ENCODE assay signal across 8 cellular contexts in the genomic region with DNA sequence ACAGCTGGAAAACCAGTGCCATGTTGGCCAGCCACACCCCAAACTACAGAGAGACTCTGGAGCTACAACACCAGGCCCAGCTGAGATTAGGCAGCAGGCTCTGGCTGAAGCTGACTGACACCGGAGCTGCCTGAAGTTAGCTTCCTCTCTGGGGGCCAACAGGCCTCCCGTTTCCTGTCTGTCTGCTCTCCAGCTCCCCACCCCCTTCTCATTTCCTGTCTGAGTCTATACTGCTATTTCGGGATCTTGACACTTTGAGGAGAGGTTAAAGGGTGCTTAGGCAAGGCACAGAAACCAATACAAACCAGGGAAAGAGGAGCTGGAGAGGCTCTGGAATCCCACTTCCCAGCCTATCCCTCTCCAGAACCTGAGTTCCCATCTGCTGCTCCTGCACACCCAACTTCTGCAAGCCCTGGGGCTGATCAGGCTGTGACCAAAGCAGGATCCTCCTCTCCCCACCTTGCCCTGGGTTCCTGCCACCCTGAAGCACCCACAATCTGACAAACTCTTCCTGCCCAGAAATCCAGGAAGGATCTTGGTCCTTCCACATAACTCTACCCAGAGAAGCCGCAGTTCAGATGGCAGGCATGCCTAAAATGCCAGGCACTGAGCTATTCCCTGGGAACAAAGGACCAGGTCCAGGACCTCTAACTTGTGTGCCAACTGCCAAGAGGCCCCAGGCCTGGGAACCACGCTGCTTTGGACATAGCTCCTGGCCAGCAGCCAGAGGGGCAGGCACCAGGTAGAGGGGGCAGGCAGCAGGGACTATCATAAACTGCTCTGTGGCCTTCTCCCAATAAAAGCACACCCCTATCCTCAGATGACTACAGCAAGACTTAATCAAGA. TPM values are rescaled to one million over a fixed set of nuclear protein-coding genes. Genes with fewer than 3 reads are reported as not detected.
A peak's percentile ranks its signal among the peaks of the same experiment; 100 is the strongest.
DNase-seq lines count a peak whose midpoint lies in the region; ATAC-seq, FAIRE-seq and TF ChIP-seq lines count a peak whose summit lies in the region.

No MANE protein-coding gene starts in this region.

- ATAC-seq in HG03159 (IDR thresholded peaks at IDR 0.05; ENCODE audit: unreplicated experiment): peak; percentile 69

- 36 to 52% (median 37%) methylated on average over 5 of the region's 5 CpGs for WGBS in small intestine, 3 donors

- no peak for FAIRE-seq in small intestine (lab: Jason Lieb, UNC)

- TF ChIP-seq CTCF in left ventricle myocardium inferior (IDR thresholded peaks at IDR 0.05; ENCODE audit: borderline replicate concordance): no peak

- peak; percentile 57 for DNase-seq in NK-92 treated with Interleukin-12 subunit alpha and Interleukin-12 subunit beta, amount 100 ng/mL, for 24 hours (lab: John Stamatoyannopoulos, UW)
- DNase-seq in NK-92 (lab: John Stamatoyannopoulos, UW; ENCODE audit: unreplicated experiment): no peak
- peak; percentile 90 to 92 for DNase-seq in SJCRH30
- DNase-seq in activated naive CD4-positive, alpha-beta T cell treated with anti-CD3 and anti-CD28 coated beads, Interleukin-2, amount 50 U/mL, for 16 hours: peak; percentile 58
- DNase-seq in left ventricle myocardium inferior: peak; percentile 80
- DNase-seq in small intestine: peak; percentile 62
- no peak for DNase-seq in NCI-H2171 treated with DMSO at 0.1 percent for 48 hours (lab: John Stamatoyannopoulos, UW)

- H3K4me3 ChIP-seq in SJCRH30: no peak overlapping the region
- H3K4me3 ChIP-seq in left ventricle myocardium inferior: peak overlapping the region; percentile 35
- no peak overlapping the region for H3K4me3 ChIP-seq in small intestine (ENCODE audit: low read depth in 1 of 2, low read length in 2 of 2)

- H3K9me3 ChIP-seq in SJCRH30 (replicated peaks) (no peaks in the 10 kb centered on the region), left ventricle myocardium inferior (replicated peaks) (no peaks in the 10 kb centered on the region), small intestine (ENCODE audit: control insufficient read depth, low read depth) (no peaks in the 10 kb centered on the region)

- H3K4me1 ChIP-seq in SJCRH30 (peaks cover 29% of the 10 kb centered on the region), left ventricle myocardium inferior (peaks cover 95% of the 10 kb centered on the region), small intestine (ENCODE audit: control insufficient read depth in 2 of 2, insufficient read depth in 1 of 2, low read depth in 1 of 2, low read length in 1 of 2) (peaks cover 0 to 3% of the 10 kb centered on the region in 2 donors)

- peak overlapping the region; percentile 77 for H3K27ac ChIP-seq in SJCRH30
- H3K27ac ChIP-seq in left ventricle myocardium inferior (replicated peaks): peak overlapping the region; percentile 93
- H3K27ac ChIP-seq in small intestine (ENCODE audit: low read depth in 1 of 2, low read length in 1 of 2): peak overlapping the region; percentile 79 to 91

- H3K27me3 ChIP-seq in SJCRH30: no peaks in the 10 kb centered on the region
- H3K27me3 ChIP-seq in left ventricle myocardium inferior (ENCODE audit: low read depth): no peaks in the 10 kb centered on the region
- no peaks in the 10 kb centered on the region for H3K27me3 ChIP-seq in small intestine (ENCODE audit: control insufficient read depth in 2 of 2, insufficient read depth in 2 of 2, low read length in 2 of 2)

- intact Hi-C loops in left ventricle myocardium inferior (cut with micrococcal nuclease): no loop called here

- H3K36me3 ChIP-seq in SJCRH30 (peaks cover 17% of the 10 kb centered on the region), left ventricle myocardium inferior (peaks cover 17% of the 10 kb centered on the region), small intestine (ENCODE audit: control insufficient read depth in 2 of 2, insufficient read depth in 2 of 2, low read length in 2 of 2) (no peaks in the 10 kb centered on the region)

RNA-seq across cellular contexts. Expression of gene PRPF40B, which starts 39.9 kb away (rescaled TPM):
- 4.4 and 4.9 TPM in 2 replicates for total RNA-seq in SJCRH30 (2014; rRNA removed; shearing (Covaris generic))
- total RNA-seq in left ventricle myocardium inferior: 22.0 TPM
- 1 to 10 TPM; 2.5 to 9.7 (median 3.2) TPM for polyA plus RNA-seq in small intestine

RNA-seq across cellular contexts. Expression of gene FMNL3, which starts 44.0 kb away (rescaled TPM):
- 33.0 and 39.2 TPM in 2 replicates for total RNA-seq in SJCRH30 (2014; rRNA removed; shearing (Covaris generic))
- 10.4 TPM for total RNA-seq in left ventricle myocardium inferior
- polyA plus RNA-seq in small intestine: 1 to 10 TPM in 2 of 3 donors, under 1 TPM in 1; 0.89 to 4.6 (median 3.5) TPM

RNA-seq across cellular contexts. Expression of gene FAM186B, which starts 57.8 kb away (rescaled TPM):
- 0.10 and 0.18 TPM in 2 replicates for total RNA-seq in SJCRH30 (2014; rRNA removed; shearing (Covaris generic))
- total RNA-seq in left ventricle myocardium inferior: 0.33 TPM
- polyA plus RNA-seq in small intestine: under 1 TPM in 1 of 3 donors, not detected in 2; 0.37 TPM

Comparison
In these comparisons a context has a peak if more than half of its experiments do, and no peak if none do; other contexts are left out.
1. DNase-seq: peak in NK-92 treated with Interleukin-12 subunit alpha and Interleukin-12 subunit beta, amount 100 ng/mL, for 24 hours (single experiment), SJCRH30 (2 of 2), activated naive CD4-positive, alpha-beta T cell treated with anti-CD3 and anti-CD28 coated beads, Interleukin-2, amount 50 U/mL, for 16 hours (single experiment), left ventricle myocardium inferior (single experiment) and small intestine (single experiment); none in NK-92 (single experiment) and NCI-H2171 treated with DMSO at 0.1 percent for 48 hours (single experiment).
2. Peak in every context shown above with its lines, with median percentiles within 50 percentile points of each other: H3K27ac ChIP-seq.